8 cellular contexts compared by ENCODE assay signal in genomic region chr4:121189811-121190210, GRCh38. TPM values are rescaled to one million over a fixed set of nuclear protein-coding genes. Genes with fewer than 3 reads are reported as not detected.
A peak's percentile ranks its signal among the peaks of the same experiment; 100 is the strongest.
DNase-seq lines count a peak whose midpoint lies in the region; ATAC-seq and TF ChIP-seq lines count a peak whose summit lies in the region.

No MANE protein-coding gene starts in this region.

- H3K36me3 ChIP-seq in mesendoderm (ENCODE audit: control insufficient read depth, insufficient read depth, low read length) (no peaks in the 10 kb centered on the region), suprapubic skin (no peaks in the 10 kb centered on the region)

- H3K56ac ChIP-seq in mesendoderm (ENCODE audit: low read length), result no peak overlapping the region

- TF ChIP-seq EP300 in suprapubic skin (IDR thresholded peaks at IDR 0.05), result no peak

- H3K9me3 Mint-ChIP-seq in CD4-positive, alpha-beta T cell, result no peaks in the 10 kb centered on the region

- no peaks in the 10 kb centered on the region for H3K79me1 ChIP-seq in mesendoderm (ENCODE audit: low read length)

- no peaks in the 10 kb centered on the region for H3K36me3 Mint-ChIP-seq in CD4-positive, alpha-beta T cell (ENCODE audit: low read depth)

- POLR2A ChIA-PET in CD4-positive, alpha-beta T cell (lab: Charles Lee), result interaction anchor here (0.5 to 2.5 kb wide), 14 partner anchors 8 to 181 kb away, joined by 3 to 12 read pairs (median 4); no protein-coding TSS in a partner anchor

- peaks cover 74% of the 10 kb centered on the region for H3K4me1 Mint-ChIP-seq in CD4-positive, alpha-beta T cell (ENCODE audit: low read depth)

- H2BK120ac ChIP-seq in mesendoderm (ENCODE audit: low read depth, low read length), result no peak overlapping the region

- DNase-seq in CD4-positive, alpha-beta T cell, result peak; percentile 26 to 58 (median 44)
- DNase-seq in activated naive CD4-positive, alpha-beta T cell treated with Interleukin-2 at 50 U/mL for 16 hours, result peak; percentile 43
- DNase-seq in foreskin melanocyte (no peak), mesendoderm (no peak), NCI-H1105 (lab: John Stamatoyannopoulos, UW) (no peak), suprapubic skin (ENCODE audit: low spot score in 2 of 2) (no peak)

- CTCF ChIA-PET in CD4-positive, alpha-beta T cell (lab: Charles Lee), result interaction anchor here (0.7 to 2.0 kb wide), 5 partner anchors 9 to 118 kb away, joined by 3 to 7 read pairs (median 4); partner anchors contain the start of gene TNIP3

- no peak overlapping the region for H3K18ac ChIP-seq in mesendoderm (ENCODE audit: low read length)

- H2BK5ac ChIP-seq in mesendoderm (ENCODE audit: low read length), result no peak overlapping the region

- no peaks in the 10 kb centered on the region for H3K27me3 ChIP-seq in CD4-positive, alpha-beta T cell (ENCODE audit: control insufficient read depth, insufficient read depth, low read length)
- H3K27me3 ChIP-seq in mesendoderm (ENCODE audit: insufficient read depth, low read length, poor library complexity) (no peaks in the 10 kb centered on the region), suprapubic skin (peaks cover 4% of the 10 kb centered on the region)

- H3K4me1 ChIP-seq in mesendoderm (ENCODE audit: control insufficient read depth, low read depth, low read length) (no peaks in the 10 kb centered on the region), suprapubic skin (peaks cover 5% of the 10 kb centered on the region)

- peak; percentile 99 for ATAC-seq in CD4-positive, alpha-beta T cell (ENCODE audit: poor library complexity)
- ATAC-seq in GM21390 (IDR thresholded peaks at IDR 0.05; ENCODE audit: unreplicated experiment) (peak; percentile 91), HG03565 (IDR thresholded peaks at IDR 0.05; ENCODE audit: unreplicated experiment) (peak; percentile 92)

- peak overlapping the region; percentile 76 for H3K27ac Mint-ChIP-seq in CD4-positive, alpha-beta T cell

- no peak overlapping the region for H3K4me2 ChIP-seq in mesendoderm (ENCODE audit: low read length)

- no CpG with 5 or more reads among the region's 1 CpG for WGBS in mesendoderm (ENCODE audit: extremely low coverage, insufficient coverage, low lambda C conversion rate)
- 13% methylated on average over 1 of the region's 1 CpG for WGBS in suprapubic skin

- H3K27ac ChIP-seq in CD4-positive, alpha-beta T cell (ENCODE audit: low read depth, low read length), result peak overlapping the region; percentile 57
- no peak overlapping the region for H3K27ac ChIP-seq in mesendoderm (ENCODE audit: low read depth, low read length)
- H3K27ac ChIP-seq in suprapubic skin, result no peak overlapping the region

- no peak overlapping the region for H4K5ac ChIP-seq in mesendoderm (ENCODE audit: low read length)

- H3K4ac ChIP-seq in mesendoderm (ENCODE audit: low read depth, low read length), result no peak overlapping the region

- H2BK15ac ChIP-seq in mesendoderm (replicated peaks; ENCODE audit: low read depth), result no peak overlapping the region

- H4K8ac ChIP-seq in mesendoderm (ENCODE audit: low read depth, low read length), result no peak overlapping the region

- TF ChIP-seq POLR2A in suprapubic skin (IDR thresholded peaks at IDR 0.05), result no peak

- no peaks in the 10 kb centered on the region for H3K27me3 Mint-ChIP-seq in CD4-positive, alpha-beta T cell

- H3K9me3 ChIP-seq in CD4-positive, alpha-beta T cell (ENCODE audit: control insufficient read depth, low read length), result no peaks in the 10 kb centered on the region
- no peaks in the 10 kb centered on the region for H3K9me3 ChIP-seq in suprapubic skin

- H3K9ac ChIP-seq in mesendoderm (ENCODE audit: low read length), result no peak overlapping the region

- no peak for TF ChIP-seq CTCF in CD4-positive, alpha-beta T cell (IDR thresholded peaks at IDR 0.05)
- TF ChIP-seq CTCF in suprapubic skin (IDR thresholded peaks at IDR 0.05), result no peak

- H2AK5ac ChIP-seq in mesendoderm (ENCODE audit: low read length), result no peak overlapping the region

- intact Hi-C loops in CD4-positive, alpha-beta T cell (cut with DNase I, micrococcal nuclease), result loop anchor here (2.0 to 10.0 kb wide), 7 partner anchors 35 to 1033 kb away; partner anchors contain the start of gene EXOSC9 (in 1 of the 2)

- no peak overlapping the region for H3K23ac ChIP-seq in mesendoderm (ENCODE audit: low read length)

- H3K4me3 ChIP-seq in mesendoderm (ENCODE audit: low read length), result no peak overlapping the region
- H3K4me3 ChIP-seq in suprapubic skin, result no peak overlapping the region

- peak overlapping the region; percentile 73 for H3K4me3 Mint-ChIP-seq in CD4-positive, alpha-beta T cell

- no peaks in the 10 kb centered on the region for H3K79me2 ChIP-seq in mesendoderm (ENCODE audit: control insufficient read depth, insufficient read depth, low read length)

RNA-seq across cellular contexts. Expression of gene TNIP3, which starts 25.7 kb away (rescaled TPM):
- total RNA-seq in CD4-positive, alpha-beta T cell, result under 1 TPM; 0.39 to 0.66 TPM
- 0.39 TPM for polyA plus RNA-seq in mesendoderm (2013, experiment 1 of 2)
- 0.15 TPM for polyA plus RNA-seq in mesendoderm (2013, experiment 2 of 2)
- not detected for total RNA-seq in suprapubic skin

Comparison
In these comparisons a context has a peak if more than half of its experiments do, and no peak if none do; other contexts are left out.
1. DNase-seq: peak in CD4-positive, alpha-beta T cell (10 of 10) and activated naive CD4-positive, alpha-beta T cell treated with Interleukin-2 at 50 U/mL for 16 hours (single experiment); none in foreskin melanocyte (single experiment), mesendoderm (single experiment), NCI-H1105 (single experiment) and suprapubic skin (0 of 2).
2. Peak in every context shown above with its lines, with median percentiles within 50 percentile points of each other: ATAC-seq.